Comparison of ENCODE assay signal across 14 cellular contexts in the genomic region with DNA sequence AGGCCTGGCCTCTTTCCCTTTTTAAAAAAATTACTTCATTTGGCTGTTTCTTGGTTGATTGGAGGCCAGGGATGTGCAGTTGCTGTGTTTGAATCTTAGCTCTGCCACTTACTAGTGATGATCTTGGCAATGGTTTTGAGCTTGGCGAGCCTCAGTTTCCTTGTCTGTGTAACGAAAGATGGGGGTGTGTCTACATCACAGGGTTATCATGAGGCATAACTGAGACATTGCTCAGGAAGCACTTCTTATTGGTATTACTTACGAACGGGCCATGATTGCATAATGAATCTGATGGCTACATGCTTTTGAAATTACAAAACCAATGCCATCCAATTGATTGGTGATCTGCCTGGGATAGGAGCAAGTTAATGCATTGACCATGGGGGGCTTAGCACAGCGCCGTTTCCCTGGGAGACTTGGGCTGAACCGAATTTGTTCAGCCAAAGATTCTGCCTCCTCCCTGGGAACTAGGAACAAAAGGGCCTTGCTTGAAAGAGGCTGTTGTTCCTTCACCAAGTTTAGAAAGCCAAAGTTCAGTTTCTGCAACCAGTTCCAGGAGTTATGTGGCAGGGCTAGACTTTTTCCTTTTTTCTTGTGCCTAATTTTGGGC. TPM values are rescaled to one million over a fixed set of nuclear protein-coding genes. Genes with fewer than 3 reads are reported as not detected.
DNase-seq lines count a peak whose midpoint lies in the region; ATAC-seq, FAIRE-seq and TF ChIP-seq lines count a peak whose summit lies in the region.
"Had no signal": no experiment of that assay in that cellular context is flagged by ENCODE, and none has a peak within 500 bp of the region (broad histone marks: within the 10 kb centered on the region; RNA-seq: fewer than 3 reads in every experiment).

No MANE protein-coding gene starts in this region.

- H3K79me2 ChIP-seq in K562 (ENCODE audit: control insufficient read depth, insufficient read depth, low read length) = peaks cover 99% of the 10 kb centered on the region

- POLR2A ChIA-PET in K562 (lab: Yijun Ruan, JAX) = interaction anchor here (1.1 to 2.2 kb wide), 3 partner anchors 10 to 27 kb away, joined by 4 to 9 read pairs (median 5); no protein-coding TSS in a partner anchor

- H3K27ac Mint-ChIP-seq in stimulated activated naive CD8-positive, alpha-beta T cell treated with anti-CD3 and anti-CD28 coated beads, Interleukin-15, amount 100 ng/mL, for 72 hours = peak overlapping the region; percentile 41 to 57
- H3K27ac Mint-ChIP-seq: activated CD4-positive, alpha-beta memory T cell treated with anti-CD3 and anti-CD28 coated beads, Interleukin-2, amount 10 ng/mL, durations not matched to agents 7 days and 5 days; activated naive CD4-positive, alpha-beta T cell treated with anti-CD3 and anti-CD28 coated beads for 36 hours had no signal

- no peak for TF ChIP-seq RAD21 in K562 (CRISPR knock-in tag; conservative IDR thresholded peaks at IDR 0.05 in 1 of 2, IDR thresholded peaks at IDR 0.05 in 1 of 2)

- H3K9me3 ChIP-seq in K562 (replicated peaks; ENCODE audit: control insufficient read depth, insufficient read depth, low read depth, low read length) (no peaks in the 10 kb centered on the region), colonic mucosa (no peaks in the 10 kb centered on the region)
- H3K9me3 ChIP-seq: upper lobe of right lung had no signal

- peaks cover 79% of the 10 kb centered on the region for H3K4me1 Mint-ChIP-seq in stimulated activated naive CD8-positive, alpha-beta T cell treated with anti-CD3 and anti-CD28 coated beads, Interleukin-15, amount 100 ng/mL, for 72 hours

- H3K9me1 ChIP-seq in K562 (ENCODE audit: control insufficient read depth, insufficient read depth, low read length) = no peaks in the 10 kb centered on the region

- BruUV-seq in K562 (replicated peaks; lab: Mats Ljungman, UMichigan) = no TSS peak

- CTCF ChIA-PET in K562 (lab: Yijun Ruan, JAX; ENCODE audit: low intra/inter-chr PET ratio) = no interaction called here

- in situ Hi-C loops in K562 (cut with MboI) = no loop called here

- no peaks in the 10 kb centered on the region for H3K27me3 Mint-ChIP-seq in stimulated activated naive CD8-positive, alpha-beta T cell treated with anti-CD3 and anti-CD28 coated beads, Interleukin-15, amount 100 ng/mL, for 72 hours
- H3K27me3 Mint-ChIP-seq: activated CD4-positive, alpha-beta memory T cell treated with anti-CD3 and anti-CD28 coated beads, Interleukin-2, amount 10 ng/mL, durations not matched to agents 7 days and 5 days had no signal

- H3K4me3 ChIP-seq in K562 (no peak overlapping the region), colonic mucosa (no peak overlapping the region)
- H3K4me3 ChIP-seq: upper lobe of right lung had no signal

- H3K9ac ChIP-seq in K562 (ENCODE audit: insufficient read depth in 1 of 2, low read depth in 2 of 2, low read length in 2 of 2) = no peak overlapping the region
- no peak overlapping the region for H3K9ac ChIP-seq in colonic mucosa (ENCODE audit: low read depth in 2 of 2, low read length in 2 of 2)

- ATAC-seq in stimulated activated naive CD8-positive, alpha-beta T cell treated with anti-CD3 and anti-CD28 coated beads, Interleukin-15, amount 100 ng/mL, for 72 hours = no peak
- no peak for ATAC-seq in stimulated activated naive CD8-positive, alpha-beta T cell treated with anti-CD3 and anti-CD28 coated beads, Interleukin-15, Interleukin-2, amounts not matched to agents 100 U/mL and 50 U/mL, for 24 hours
- ATAC-seq in K562 = no peak
- no peak for ATAC-seq in GM18861 (IDR thresholded peaks at IDR 0.05; ENCODE audit: unreplicated experiment)
- ATAC-seq: upper lobe of right lung had no signal

- intact Hi-C loops in K562 (cut with micrococcal nuclease) = no loop called here
- intact Hi-C loops in colonic mucosa (cut with DNase I) = no loop called here

- H3K27ac ChIP-seq in K562 (ENCODE audit: extremely low read depth, low read depth, low read length) = peak overlapping the region; percentile 30; the same call in 1 of the 3 replicates
- no peak overlapping the region for H3K27ac ChIP-seq in colonic mucosa
- H3K27ac ChIP-seq: HL-60, upper lobe of right lung had no signal

- peaks cover 26% of the 10 kb centered on the region; the same call in 1 of the 2 replicates for H4K20me1 ChIP-seq in K562 (replicated peaks; ENCODE audit: control insufficient read depth, insufficient read depth, low read length)

- TF ChIP-seq POLR2A in K562 (conservative IDR thresholded peaks at IDR 0.05) = no peak

- peaks cover 28% of the 10 kb centered on the region for H3K36me3 ChIP-seq in K562 (ENCODE audit: control insufficient read depth, insufficient read depth, low read length)
- H3K36me3 ChIP-seq in colonic mucosa = no peaks in the 10 kb centered on the region
- H3K36me3 ChIP-seq: upper lobe of right lung had no signal

- H3K4me2 ChIP-seq in K562 (ENCODE audit: insufficient read depth, low read length) = no peak overlapping the region

- H3K4me3 Mint-ChIP-seq in stimulated activated naive CD8-positive, alpha-beta T cell treated with anti-CD3 and anti-CD28 coated beads, Interleukin-15, amount 100 ng/mL, for 72 hours = no peak overlapping the region
- H3K4me3 Mint-ChIP-seq: activated CD4-positive, alpha-beta memory T cell treated with anti-CD3 and anti-CD28 coated beads, Interleukin-2, amount 10 ng/mL, durations not matched to agents 7 days and 5 days; activated naive CD4-positive, alpha-beta T cell treated with anti-CD3 and anti-CD28 coated beads for 36 hours had no signal

- no peak overlapping the region for H2AFZ ChIP-seq in K562 (ENCODE audit: low read depth, low read length)

- no peaks in the 10 kb centered on the region for H3K9me3 Mint-ChIP-seq in stimulated activated naive CD8-positive, alpha-beta T cell treated with anti-CD3 and anti-CD28 coated beads, Interleukin-15, amount 100 ng/mL, for 72 hours
- H3K9me3 Mint-ChIP-seq: activated CD4-positive, alpha-beta memory T cell treated with anti-CD3 and anti-CD28 coated beads, Interleukin-2, amount 10 ng/mL, durations not matched to agents 7 days and 5 days; activated naive CD4-positive, alpha-beta T cell treated with anti-CD3 and anti-CD28 coated beads for 36 hours had no signal

- DNase-seq in stimulated activated naive CD8-positive, alpha-beta T cell treated with anti-CD3 and anti-CD28 coated beads, Interleukin-15, amount 100 ng/mL, for 72 hours = no peak
- DNase-seq in stimulated activated naive CD8-positive, alpha-beta T cell treated with anti-CD3 and anti-CD28 coated beads, Interleukin-15, Interleukin-2, amounts not matched to agents 100 U/mL and 50 U/mL, for 24 hours = no peak
- DNase-seq in K562 (ENCODE audit: extremely low read depth in 1 of 4, low spot score in 3 of 4) (no peak), medulla oblongata (ENCODE audit: extremely low spot score) (peak; percentile 73), colonic mucosa (no peak), NCI-H748 (lab: John Stamatoyannopoulos, UW; ENCODE audit: unreplicated experiment) (no peak)
- DNase-seq in stimulated activated CD4-positive, alpha-beta T cell treated with anti-CD3 and anti-CD28 coated beads, Interleukin-1b, Interleukin-23, amount 100 ng/mL, for 48 hours = no peak
- DNase-seq: activated CD4-positive, alpha-beta memory T cell treated with anti-CD3 and anti-CD28 coated beads, Interleukin-2, amount 10 ng/mL, durations not matched to agents 7 days and 5 days; activated naive CD4-positive, alpha-beta T cell treated with anti-CD3 and anti-CD28 coated beads for 36 hours; AML-193; NCI-H774; upper lobe of right lung had no signal

- H3K4me1 ChIP-seq in K562 (replicated peaks in 1 of 2; ENCODE audit: control insufficient read depth in 2 of 2, insufficient read depth in 2 of 2, low read length in 2 of 2) (peaks cover 33 to 44% of the 10 kb centered on the region in 2 experiments), colonic mucosa (no peaks in the 10 kb centered on the region)

- H3K27me3 ChIP-seq in K562 (ENCODE audit: control insufficient read depth in 2 of 2, insufficient read depth in 2 of 2, low read length in 2 of 2) (no peaks in the 10 kb centered on the region), colonic mucosa (no peaks in the 10 kb centered on the region)
- H3K27me3 ChIP-seq: upper lobe of right lung had no signal

- TF ChIP-seq EP300 in K562 (IDR thresholded peaks at IDR 0.05; ENCODE audit: low read length) = no peak

- 77% methylated on average over 7 of the region's 7 CpGs for WGBS in K562 (ENCODE audit: insufficient coverage, low coverage, missing lambda C conversion rate)

- FAIRE-seq in K562 (lab: Jason Lieb, UNC) = no peak

- TF ChIP-seq CTCF in K562 (IDR thresholded peaks at IDR 0.05 in 2 of 3, conservative IDR thresholded peaks at IDR 0.05 in 1 of 3; ENCODE audit: insufficient read depth in 2 of 3, low read depth in 1 of 3, low read length in 3 of 3) (no peak), colonic mucosa (IDR thresholded peaks at IDR 0.05) (no peak)

TF ChIP-seq in K562, 482 proteins besides CTCF, POLR2A, EP300 and RAD21:
- no peak for TF ChIP-seq SMAD4 (CRISPR knock-in tag; conservative IDR thresholded peaks at IDR 0.05)
- peak; percentile 75 for TF ChIP-seq CEBPG (CRISPR knock-in tag; IDR thresholded peaks at IDR 0.05)
- peak; percentile 31 to 34; a peak in 3 of 4 replicates for TF ChIP-seq CEBPG (tag; conservative IDR thresholded peaks at IDR 0.05 in 1 of 2, IDR thresholded peaks at IDR 0.05 in 1 of 2)
- TF ChIP-seq CEBPB (tag; IDR thresholded peaks at IDR 0.05) = peak; percentile 56; the same call in 1 of the 2 replicates

RNA-seq across cellular contexts. Expression of a gene that starts 21.8 kb away (rescaled TPM):
- 107 and 183 TPM in 2 replicates for total RNA-seq in K562 (2011; cell fraction: chromatin; rRNA removed; ENCODE audit: low replicate concordance)
- total RNA-seq in K562 (2011; cell fraction: nucleolus; rRNA removed) = 75.7 and 79.0 TPM in 2 replicates
- 101 and 152 TPM in 2 replicates for total RNA-seq in K562 (2011; cell fraction: nucleoplasm; rRNA removed)
- total RNA-seq in K562 (2014; rRNA removed) (16.1 and 19.1 TPM in 2 replicates), K562 (2014; rRNA removed; fragmentation: Illumina TruSeq; extraction: Trizol) (10.3 and 10.8 TPM in 2 replicates), K562 (2015; rRNA removed; fragmentation: Illumina TruSeq; extraction: Trizol) (9.7 and 11.5 TPM in 2 replicates), K562 (2021) (66.4 and 82.5 TPM in 2 replicates), colonic mucosa (100 to 1,000 TPM in 1 of 2 donors, 10 to 100 TPM in 1; 83.4 to 107 TPM)
- polyA plus RNA-seq in K562 (2011; rRNA removed) (8.1 and 19.2 TPM in 2 replicates), K562 (2014; fragmentation: Illumina TruSeq; extraction: Trizol) (39.4 and 41.6 TPM in 2 replicates), K562 (2014; fragmentation: Nextera tagmentation; extraction: Ambion mirVana) (1 to 10 TPM in 1 of 2 experiments, under 1 TPM in 1; 0.94 to 1.9 TPM), K562 (2014; rRNA removed) (15.6 and 21.0 TPM in 2 replicates)
- polyA plus RNA-seq in K562 (2011; cell fraction: cytosol; rRNA removed) = 17.6 and 21.0 TPM in 2 replicates
- polyA plus RNA-seq in K562 (2011; cell fraction: nucleus; rRNA removed) = 46.1 and 50.8 TPM in 2 replicates
- polyA plus RNA-seq in K562 (2012) = 51.9 and 88.9 TPM in 2 replicates
- 20.3 and 24.1 TPM in 2 replicates for polyA minus RNA-seq in K562 (2011; rRNA and poly(A)+ RNA removed)
- 45.6 and 90.6 TPM in 2 replicates for polyA minus RNA-seq in K562 (2011; cell fraction: cytosol; rRNA and poly(A)+ RNA removed)
- polyA minus RNA-seq in K562 (2011; cell fraction: nucleus; rRNA and poly(A)+ RNA removed) = 26.0 and 43.0 TPM in 2 replicates
